8 cellular contexts compared by ENCODE assay signal in the genomic region with DNA sequence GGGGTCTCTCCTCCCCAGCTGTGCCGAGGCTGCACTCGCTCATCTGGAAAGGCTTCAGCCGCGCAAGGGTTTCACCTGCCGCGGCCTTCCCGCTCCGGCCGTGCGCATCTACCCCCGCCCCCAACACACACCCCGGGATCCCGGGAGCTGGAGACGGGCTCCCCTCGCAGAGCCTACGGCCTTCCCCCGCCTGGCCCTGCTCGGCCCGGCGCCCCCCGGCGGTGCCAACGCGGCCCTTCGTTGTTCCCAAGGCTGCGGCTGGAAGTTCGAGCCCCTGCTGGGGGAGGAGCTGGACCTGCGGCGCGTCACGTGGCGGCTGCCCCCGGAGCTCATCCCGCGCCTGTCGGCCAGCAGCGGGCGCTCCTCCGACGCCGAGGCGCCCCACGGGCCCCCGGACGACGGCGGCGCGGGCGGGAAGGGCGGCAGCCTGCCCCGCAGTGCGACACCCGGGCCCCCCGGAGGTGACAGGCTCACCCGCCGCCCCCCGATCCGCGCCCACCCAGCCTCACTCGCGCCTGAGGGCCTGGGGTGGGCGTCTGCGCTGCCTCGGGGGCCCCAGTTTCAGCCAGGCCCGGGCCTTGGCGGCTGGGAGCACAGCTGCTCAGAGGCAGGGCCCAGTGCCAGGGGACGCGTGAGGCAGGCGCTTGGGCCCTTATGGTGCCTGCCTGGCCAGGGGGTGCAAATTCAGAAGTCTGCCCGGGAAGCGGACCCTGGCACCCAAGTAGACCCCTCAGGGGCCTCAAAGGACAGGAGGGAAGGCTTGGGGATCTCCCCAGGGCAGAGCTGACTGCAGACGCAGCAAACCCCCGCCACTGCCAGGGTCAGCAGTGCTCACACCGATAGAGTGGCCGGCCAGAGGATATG. TPM values are rescaled to one million over a fixed set of nuclear protein-coding genes. Genes with fewer than 3 reads are reported as not detected.
A peak's percentile ranks its signal among the peaks of the same experiment; 100 is the strongest.
DNase-seq lines count a peak whose midpoint lies in the region; ATAC-seq and TF ChIP-seq lines count a peak whose summit lies in the region.

No MANE protein-coding gene starts in this region.

- peaks cover 14% of the 10 kb centered on the region for H3K36me3 ChIP-seq in upper lobe of right lung

- no peaks in the 10 kb centered on the region for H3K27me3 ChIP-seq in upper lobe of right lung

- DNase-seq in GM10266 (ENCODE audit: extremely low spot score): peak; percentile 94
- DNase-seq in RWPE1 (ENCODE audit: low spot score): no peak
- DNase-seq in activated gamma-delta T cell (lab: John Stamatoyannopoulos, UW): peak; percentile 62
- peak; percentile 86 for DNase-seq in Right ventricle myocardium inferior (ENCODE audit: missing footprints)
- DNase-seq in posterior vena cava (ENCODE audit: low spot score): peak; percentile 92
- DNase-seq in upper lobe of right lung: peak; percentile 86
- no peak for DNase-seq in NCI-H345 (lab: John Stamatoyannopoulos, UW)

- peak overlapping the region; percentile 51 for H3K4me3 ChIP-seq in upper lobe of right lung

- H3K4me1 ChIP-seq in upper lobe of right lung: peaks cover 15% of the 10 kb centered on the region

- no peaks in the 10 kb centered on the region for H3K9me3 ChIP-seq in upper lobe of right lung

- POLR2A ChIA-PET in RWPE1 (lab: Yijun Ruan, JAX; ENCODE audit: low non-redundant PET): no interaction called here

- intact Hi-C loops in Right ventricle myocardium inferior (cut with DNase I): loop anchor here (10.0 kb wide), 1 partner anchor 329 kb away; no protein-coding TSS in a partner anchor
- intact Hi-C loops in posterior vena cava (cut with DNase I): loop anchor here (5.0 to 10.0 kb wide), 2 partner anchors 76 to 81 kb away; no protein-coding TSS in a partner anchor
- intact Hi-C loops in upper lobe of right lung (cut with DNase I): loop anchor here (5.0 kb wide), 1 partner anchor 76 kb away; no protein-coding TSS in a partner anchor

- CTCF ChIA-PET in RWPE1 (lab: Yijun Ruan, JAX): no interaction called here

- ATAC-seq in HG02798 (IDR thresholded peaks at IDR 0.05; ENCODE audit: poor library complexity, unreplicated experiment) (peak; percentile 67), Right ventricle myocardium inferior (peak; percentile 71), upper lobe of right lung (peak; percentile 78)

- peak overlapping the region; percentile 98 for H3K27ac ChIP-seq in RWPE1
- H3K27ac ChIP-seq in upper lobe of right lung: peak overlapping the region; percentile 47

- TF ChIP-seq CTCF in GM10266 (IDR thresholded peaks at IDR 0.05; ENCODE audit: control insufficient read depth, insufficient read depth, low read depth, missing control alignments) (peak; percentile 97), RWPE1 (conservative IDR thresholded peaks at IDR 0.05; ENCODE audit: low read depth) (no peak), upper lobe of right lung (IDR thresholded peaks at IDR 0.05) (peak; percentile 57)

RNA-seq across cellular contexts. Expression of a gene that starts 11.2 kb away (rescaled TPM):
- 23.8 TPM for total RNA-seq in Right ventricle myocardium inferior
- total RNA-seq in posterior vena cava: 10 to 100 TPM; 21.0 to 27.6 TPM
- 31.6 TPM for total RNA-seq in upper lobe of right lung

RNA-seq across cellular contexts. Expression of a gene that starts 30.9 kb away (rescaled TPM):
- total RNA-seq in Right ventricle myocardium inferior: 16.0 TPM
- 10 to 100 TPM; 23.3 to 32.9 TPM for total RNA-seq in posterior vena cava
- total RNA-seq in upper lobe of right lung: 27.1 TPM

RNA-seq across cellular contexts. Expression of a gene that starts 32.5 kb away (rescaled TPM):
- 7.5 TPM for total RNA-seq in Right ventricle myocardium inferior
- total RNA-seq in posterior vena cava: 10 to 100 TPM; 39.4 to 46.6 TPM
- 82.2 TPM for total RNA-seq in upper lobe of right lung

Comparison
In these comparisons a context has a peak if more than half of its experiments do, and no peak if none do; other contexts are left out.
1. DNase-seq: peak in GM10266 (single experiment), activated gamma-delta T cell (single experiment), Right ventricle myocardium inferior (single experiment), posterior vena cava (single experiment) and upper lobe of right lung (single experiment); none in RWPE1 (single experiment) and NCI-H345 (single experiment).
2. Peak in every context shown above with its lines, with median percentiles within 50 percentile points of each other: ATAC-seq.